In genomic region chr2:151655663-151656398, GRCh38 we compare ENCODE assay signal across 18 cellular contexts.
"Had no signal": no experiment of that assay in that cellular context is flagged by ENCODE, and none has a peak within 500 bp of the region (broad histone marks: within the 10 kb centered on the region; RNA-seq: fewer than 3 reads in every experiment).

No MANE protein-coding gene starts in this region.

- H3K36me3 Mint-ChIP-seq: type B pancreatic cell had no signal

- H3K4me1 Mint-ChIP-seq: naive thymus-derived CD4-positive, alpha-beta T cell; nephron progenitor cell had no signal

- DNase-seq: heart right ventricle; hypothalamus; kidney glomerular epithelial cell; mesendoderm; naive thymus-derived CD4-positive, alpha-beta T cell; nephron progenitor cell; retina; sigmoid colon; stimulated activated CD4-positive, alpha-beta T cell treated with anti-CD3 and anti-CD28 coated beads, Interleukin-12 subunit alpha, Interleukin-12 subunit beta, amount 100 ng/mL, for 4 hours; stimulated activated naive CD4-positive, alpha-beta T cell treated with Interleukin-2 at 50 U/mL for 16 hours; uterus had no signal

- H3K4me1 ChIP-seq: heart right ventricle, parathyroid adenoma, prostate gland, sigmoid colon, suprapubic skin, thyroid gland, uterus had no signal

- H3K27ac ChIP-seq: heart right ventricle, parathyroid adenoma, prostate gland, sigmoid colon, skin epidermis, suprapubic skin, thyroid gland, uterus had no signal

- H3K4me3 ChIP-seq: heart right ventricle, prostate gland, sigmoid colon, skin epidermis, suprapubic skin, thyroid gland, uterus had no signal

- H3K27me3 ChIP-seq: heart right ventricle, sigmoid colon, suprapubic skin, thyroid gland, uterus had no signal

- H3K27ac Mint-ChIP-seq: dendritic cell treated with granulocyte-macrophage colony-stimulating factor and Interleukin-4, amounts not matched to agents 40 ng/mL and 50 ng/mL, for 4 days; naive thymus-derived CD4-positive, alpha-beta T cell; nephron progenitor cell; type B pancreatic cell had no signal

- ATAC-seq: heart right ventricle; naive thymus-derived CD4-positive, alpha-beta T cell had no signal

- H3K4me3 Mint-ChIP-seq: dendritic cell treated with granulocyte-macrophage colony-stimulating factor and Interleukin-4, amounts not matched to agents 40 ng/mL and 50 ng/mL, for 4 days; naive thymus-derived CD4-positive, alpha-beta T cell; nephron progenitor cell; type B pancreatic cell had no signal

- H3K27me3 Mint-ChIP-seq: dendritic cell treated with granulocyte-macrophage colony-stimulating factor and Interleukin-4, amounts not matched to agents 40 ng/mL and 50 ng/mL, for 4 days; type B pancreatic cell had no signal

- H3K9me3 ChIP-seq: heart right ventricle, prostate gland, sigmoid colon, suprapubic skin, thyroid gland, uterus had no signal

- H3K9me3 Mint-ChIP-seq: dendritic cell treated with granulocyte-macrophage colony-stimulating factor and Interleukin-4, amounts not matched to agents 40 ng/mL and 50 ng/mL, for 4 days; nephron progenitor cell; type B pancreatic cell had no signal

- H3K36me3 ChIP-seq: heart right ventricle, prostate gland, sigmoid colon, suprapubic skin, thyroid gland, uterus had no signal
